ENCODE assay signal across 11 cellular contexts in genomic region chr10:75613685-75614587, GRCh38.
DNase-seq lines count a peak whose midpoint lies in the region; ATAC-seq and TF ChIP-seq lines count a peak whose summit lies in the region.
"Had no signal": no experiment of that assay in that cellular context is flagged by ENCODE, and none has a peak within 500 bp of the region (broad histone marks: within the 10 kb centered on the region; RNA-seq: fewer than 3 reads in every experiment).

No MANE protein-coding gene starts in this region.

- no peaks in the 10 kb centered on the region for H3K36me3 ChIP-seq in lower lobe of right lung
- no peaks in the 10 kb centered on the region for H3K36me3 ChIP-seq in BE2C

- intact Hi-C loops in lower lobe of right lung (cut with DNase I), result no loop called here

- ATAC-seq in GM18511 (IDR thresholded peaks at IDR 0.05; ENCODE audit: unreplicated experiment) (peak; percentile 48), HG02763 (IDR thresholded peaks at IDR 0.05; ENCODE audit: unreplicated experiment) (peak; percentile 28), lower lobe of right lung (no peak), GM21717 (IDR thresholded peaks at IDR 0.05; ENCODE audit: unreplicated experiment) (no peak), HG03280 (IDR thresholded peaks at IDR 0.05; ENCODE audit: unreplicated experiment) (no peak)
- ATAC-seq: CD8-positive, alpha-beta T cell had no signal

- peak; percentile 12 for DNase-seq in NCI-H2227 (lab: John Stamatoyannopoulos, UW; ENCODE audit: unreplicated experiment)
- DNase-seq in lower lobe of right lung, result no peak
- DNase-seq in HCEC 1CT, result no peak
- no peak for DNase-seq in BE2C
- DNase-seq: activated CD4-positive, alpha-beta T cell treated with anti-CD3 and anti-CD28 coated beads, Interleukin-2, amount 50 U/mL, for 1 hour; CD8-positive, alpha-beta T cell; NCI-H2081 had no signal

- H3K4me1 ChIP-seq in lower lobe of right lung, result peaks cover 33% of the 10 kb centered on the region
- H3K4me1 ChIP-seq in BE2C, result no peaks in the 10 kb centered on the region

- H3K4me3 ChIP-seq in lower lobe of right lung (no peak overlapping the region), BE2C (ENCODE audit: low read depth, low read length) (no peak overlapping the region)

- H3K27me3 ChIP-seq in lower lobe of right lung (ENCODE audit: low read depth) (no peaks in the 10 kb centered on the region), BE2C (no peaks in the 10 kb centered on the region)

- no peak for TF ChIP-seq CTCF in lower lobe of right lung (IDR thresholded peaks at IDR 0.05)
- no peak for TF ChIP-seq CTCF in BE2C (IDR thresholded peaks at IDR 0.05; ENCODE audit: low read depth, low read length)

- H3K9me3 ChIP-seq in lower lobe of right lung (no peaks in the 10 kb centered on the region), BE2C (no peaks in the 10 kb centered on the region)

- H3K27ac ChIP-seq in lower lobe of right lung, result peak overlapping the region; percentile 20

Comparison
In these comparisons a context has a peak if more than half of its experiments do, and no peak if none do; other contexts are left out.
1. ATAC-seq: peak in GM18511 (single experiment) and HG02763 (single experiment); none in lower lobe of right lung (0 of 2), GM21717 (single experiment) and HG03280 (single experiment).